ENCODE assay signal across 12 cellular contexts in genomic region chr1:46370214-46370633, GRCh38. TPM values are rescaled to one million over a fixed set of nuclear protein-coding genes. Genes with fewer than 3 reads are reported as not detected.
DNase-seq lines count a peak whose midpoint lies in the region; ATAC-seq, FAIRE-seq and TF ChIP-seq lines count a peak whose summit lies in the region.
"Had no signal": no experiment of that assay in that cellular context is flagged by ENCODE, and none has a peak within 500 bp of the region (broad histone marks: within the 10 kb centered on the region; RNA-seq: fewer than 3 reads in every experiment).

No MANE protein-coding gene starts in this region.

- no peak for TF ChIP-seq POLR2A in gastroesophageal sphincter (IDR thresholded peaks at IDR 0.05)

- ATAC-seq in activated naive CD8-positive, alpha-beta T cell treated with anti-CD3 and anti-CD28 coated beads, Interleukin-2, amount 10 ng/mL, durations not matched to agents 7 days and 5 days (ENCODE audit: low read depth): no peak
- peak; percentile 81 for ATAC-seq in stimulated activated naive CD8-positive, alpha-beta T cell treated with anti-CD3 and anti-CD28 coated beads, Interleukin-15, amount 100 ng/mL, for 72 hours
- ATAC-seq in gastroesophageal sphincter (no peak), HG02759 (IDR thresholded peaks at IDR 0.05; ENCODE audit: unreplicated experiment) (no peak)

- no peaks in the 10 kb centered on the region for H3K27me3 Mint-ChIP-seq in activated naive CD8-positive, alpha-beta T cell treated with anti-CD3 and anti-CD28 coated beads, Interleukin-2, amount 10 ng/mL, durations not matched to agents 7 days and 5 days
- H3K27me3 Mint-ChIP-seq in activated naive CD8-positive, alpha-beta T cell treated with anti-CD3 and anti-CD28 coated beads for 36 hours: no peaks in the 10 kb centered on the region
- no peaks in the 10 kb centered on the region for H3K27me3 Mint-ChIP-seq in stimulated activated naive CD8-positive, alpha-beta T cell treated with anti-CD3 and anti-CD28 coated beads, Interleukin-15, amount 100 ng/mL, for 72 hours

- H3K36me3 Mint-ChIP-seq in activated naive CD8-positive, alpha-beta T cell treated with anti-CD3 and anti-CD28 coated beads, Interleukin-2, amount 10 ng/mL, durations not matched to agents 7 days and 5 days: peaks cover 16% of the 10 kb centered on the region
- peaks cover 20% of the 10 kb centered on the region for H3K36me3 Mint-ChIP-seq in activated naive CD8-positive, alpha-beta T cell treated with anti-CD3 and anti-CD28 coated beads for 36 hours

- no peak overlapping the region for H3K4me3 Mint-ChIP-seq in activated naive CD8-positive, alpha-beta T cell treated with anti-CD3 and anti-CD28 coated beads, Interleukin-2, amount 10 ng/mL, durations not matched to agents 7 days and 5 days
- no peak overlapping the region for H3K4me3 Mint-ChIP-seq in activated naive CD8-positive, alpha-beta T cell treated with anti-CD3 and anti-CD28 coated beads for 36 hours
- no peak overlapping the region for H3K4me3 Mint-ChIP-seq in stimulated activated naive CD8-positive, alpha-beta T cell treated with anti-CD3 and anti-CD28 coated beads, Interleukin-15, amount 100 ng/mL, for 72 hours

- no peaks in the 10 kb centered on the region for H3K4me1 ChIP-seq in gastroesophageal sphincter

- no peak for TF ChIP-seq CTCF in bronchial epithelial cell (IDR thresholded peaks at IDR 0.05; ENCODE audit: insufficient read depth, low read length, severe bottlenecking)
- no peak for TF ChIP-seq CTCF in WERI-Rb-1 (IDR thresholded peaks at IDR 0.05; ENCODE audit: low read depth, low read length)
- TF ChIP-seq CTCF in gastroesophageal sphincter (IDR thresholded peaks at IDR 0.05): no peak

- H3K27ac ChIP-seq in WERI-Rb-1 (no peak overlapping the region), gastroesophageal sphincter (no peak overlapping the region)
- H3K27ac ChIP-seq: thoracic aorta had no signal

- POLR2A ChIA-PET in activated naive CD8-positive, alpha-beta T cell treated with anti-CD3 and anti-CD28 coated beads, Interleukin-2, amount 10 ng/mL, durations not matched to agents 7 days and 5 days (lab: Charles Lee): no interaction called here

- 73 to 88% methylated on average over 2 to 3 of the region's 3 CpGs for WGBS in gastroesophageal sphincter (ENCODE audit: low coverage in 1 of 2), 2 donors

- TF ChIP-seq EP300 in gastroesophageal sphincter (IDR thresholded peaks at IDR 0.05): no peak

- no peak for FAIRE-seq in bronchial epithelial cell (lab: Jason Lieb, UNC)
- FAIRE-seq: kidney had no signal

- H3K9me3 ChIP-seq in WERI-Rb-1 (ENCODE audit: severe bottlenecking) (no peaks in the 10 kb centered on the region), gastroesophageal sphincter (no peaks in the 10 kb centered on the region)
- H3K9me3 ChIP-seq: thoracic aorta had no signal

- peak overlapping the region; percentile 3 for H3K27ac Mint-ChIP-seq in activated naive CD8-positive, alpha-beta T cell treated with anti-CD3 and anti-CD28 coated beads, Interleukin-2, amount 10 ng/mL, durations not matched to agents 7 days and 5 days
- no peak overlapping the region for H3K27ac Mint-ChIP-seq in activated naive CD8-positive, alpha-beta T cell treated with anti-CD3 and anti-CD28 coated beads for 36 hours
- no peak overlapping the region for H3K27ac Mint-ChIP-seq in stimulated activated naive CD8-positive, alpha-beta T cell treated with anti-CD3 and anti-CD28 coated beads, Interleukin-15, amount 100 ng/mL, for 72 hours

- H3K36me3 ChIP-seq in bronchial epithelial cell (ENCODE audit: control insufficient read depth, insufficient read depth, low read length) (peaks cover 4% of the 10 kb centered on the region), WERI-Rb-1 (no peaks in the 10 kb centered on the region), gastroesophageal sphincter (peaks cover 0 to 38% of the 10 kb centered on the region in 2 donors)

- no peaks in the 10 kb centered on the region for H3K9me3 Mint-ChIP-seq in activated naive CD8-positive, alpha-beta T cell treated with anti-CD3 and anti-CD28 coated beads, Interleukin-2, amount 10 ng/mL, durations not matched to agents 7 days and 5 days
- H3K9me3 Mint-ChIP-seq in activated naive CD8-positive, alpha-beta T cell treated with anti-CD3 and anti-CD28 coated beads for 36 hours: no peaks in the 10 kb centered on the region
- H3K9me3 Mint-ChIP-seq in stimulated activated naive CD8-positive, alpha-beta T cell treated with anti-CD3 and anti-CD28 coated beads, Interleukin-15, amount 100 ng/mL, for 72 hours: no peaks in the 10 kb centered on the region

- H3K4me3 ChIP-seq in bronchial epithelial cell (ENCODE audit: low read depth, low read length) (no peak overlapping the region), WERI-Rb-1 (ENCODE audit: low read depth, low read length) (no peak overlapping the region), gastroesophageal sphincter (no peak overlapping the region)
- H3K4me3 ChIP-seq: thoracic aorta had no signal

- no peak for DNase-seq in activated naive CD8-positive, alpha-beta T cell treated with anti-CD3 and anti-CD28 coated beads, Interleukin-2, amount 10 ng/mL, durations not matched to agents 7 days and 5 days
- DNase-seq in activated naive CD8-positive, alpha-beta T cell treated with anti-CD3 and anti-CD28 coated beads for 36 hours: no peak
- DNase-seq in LoVo (ENCODE audit: low spot score) (peak; percentile 6), bronchial epithelial cell (ENCODE audit: low read depth) (peak; percentile 89), WERI-Rb-1 (no peak)
- no peak for DNase-seq in stimulated activated naive CD8-positive, alpha-beta T cell treated with anti-CD3 and anti-CD28 coated beads, Interleukin-15, amount 100 ng/mL, for 72 hours
- DNase-seq: cortex of kidney, kidney, NCI-H510A had no signal

- H3K4me1 Mint-ChIP-seq in activated naive CD8-positive, alpha-beta T cell treated with anti-CD3 and anti-CD28 coated beads, Interleukin-2, amount 10 ng/mL, durations not matched to agents 7 days and 5 days: peaks cover 6% of the 10 kb centered on the region
- peaks cover 3% of the 10 kb centered on the region for H3K4me1 Mint-ChIP-seq in activated naive CD8-positive, alpha-beta T cell treated with anti-CD3 and anti-CD28 coated beads for 36 hours
- H3K4me1 Mint-ChIP-seq in stimulated activated naive CD8-positive, alpha-beta T cell treated with anti-CD3 and anti-CD28 coated beads, Interleukin-15, amount 100 ng/mL, for 72 hours: no peaks in the 10 kb centered on the region

- no peaks in the 10 kb centered on the region for H3K27me3 ChIP-seq in bronchial epithelial cell (ENCODE audit: control insufficient read depth, insufficient read depth, low read length)
- H3K27me3 ChIP-seq in WERI-Rb-1 (ENCODE audit: insufficient read depth, low read depth, severe bottlenecking): no peaks in the 10 kb centered on the region
- no peaks in the 10 kb centered on the region for H3K27me3 ChIP-seq in gastroesophageal sphincter

RNA-seq across cellular contexts. Expression of gene FAAH, which starts 23.9 kb away (rescaled TPM):
- total RNA-seq in activated naive CD8-positive, alpha-beta T cell treated with anti-CD3 and anti-CD28 coated beads, Interleukin-2, amount 10 ng/mL, durations not matched to agents 7 days and 5 days: 1 to 10 TPM; 5.3 to 6.9 TPM
- 1 to 10 TPM; 2.8 to 3.4 TPM for total RNA-seq in activated naive CD8-positive, alpha-beta T cell treated with anti-CD3 and anti-CD28 coated beads for 36 hours
- total RNA-seq in bronchial epithelial cell (10.2 and 10.5 TPM in 2 replicates), gastroesophageal sphincter (1 to 10 TPM; 6.8 to 8.1 (median 7.4) TPM)

RNA-seq across cellular contexts. Expression of gene NSUN4, which starts 29.6 kb away (rescaled TPM):
- total RNA-seq in activated naive CD8-positive, alpha-beta T cell treated with anti-CD3 and anti-CD28 coated beads, Interleukin-2, amount 10 ng/mL, durations not matched to agents 7 days and 5 days: 10 to 100 TPM; 23.2 to 24.9 TPM
- 10 to 100 TPM; 32.0 to 32.5 TPM for total RNA-seq in activated naive CD8-positive, alpha-beta T cell treated with anti-CD3 and anti-CD28 coated beads for 36 hours
- total RNA-seq in bronchial epithelial cell: 9.0 and 12.0 TPM in 2 replicates
- 10 to 100 TPM; 11.4 to 24.5 (median 18.4) TPM for total RNA-seq in gastroesophageal sphincter

Comparison
In these comparisons a context has a peak if more than half of its experiments do, and no peak if none do; other contexts are left out.
1. DNase-seq: peak in LoVo (single experiment) and bronchial epithelial cell (single experiment); none in activated naive CD8-positive, alpha-beta T cell treated with anti-CD3 and anti-CD28 coated beads, Interleukin-2, amount 10 ng/mL, durations not matched to agents 7 days and 5 days (single experiment), activated naive CD8-positive, alpha-beta T cell treated with anti-CD3 and anti-CD28 coated beads for 36 hours (single experiment), stimulated activated naive CD8-positive, alpha-beta T cell treated with anti-CD3 and anti-CD28 coated beads, Interleukin-15, amount 100 ng/mL, for 72 hours (0 of 2) and WERI-Rb-1 (single experiment).